Comparison of ENCODE assay signal across 29 cellular contexts in genomic region chr6:10894958-10895357, GRCh38.
"Had no signal": no experiment of that assay in that cellular context is flagged by ENCODE, and none has a peak within 500 bp of the region (broad histone marks: within the 10 kb centered on the region; RNA-seq: fewer than 3 reads in every experiment).

No MANE protein-coding gene starts in this region.

- H3K27me3 ChIP-seq: esophagus muscularis mucosa, foreskin keratinocyte, gastroesophageal sphincter, heart left ventricle, hepatocyte, left lung, right atrium auricular region, thyroid gland, vagina had no signal

- H3K4me3 ChIP-seq: esophagus muscularis mucosa, gastroesophageal sphincter, heart left ventricle, hepatocyte, left lung, mucosa of descending colon, prostate gland, right atrium auricular region, smooth muscle cell, stomach, thyroid gland, vagina had no signal

- H3K27ac ChIP-seq: epithelial cell of prostate, esophagus muscularis mucosa, foreskin keratinocyte, gastroesophageal sphincter, heart left ventricle, hepatocyte, left lung, neutrophil, prostate gland, right atrium auricular region, stomach, thyroid gland, vagina had no signal

- H3K4me1 ChIP-seq: esophagus muscularis mucosa, foreskin keratinocyte, gastroesophageal sphincter, left lung, prostate gland, right atrium auricular region, stomach, thyroid gland, vagina had no signal

- ATAC-seq: foreskin keratinocyte; gastroesophageal sphincter; heart left ventricle; left cardiac atrium; left lung; mucosa of descending colon; natural killer cell treated with Interleukin-12 subunit alpha and Interleukin-12 subunit beta and Interleukin-15 and Interleukin-18, amount 100 ng/mL, for 72 hours; sciatic nerve had no signal

- DNase-seq: cortex of kidney; effector CD4-positive, alpha-beta T cell; foreskin keratinocyte; heart left ventricle; kidney; left cardiac atrium; left lung; mesenchymal stem cell; mucosa of descending colon; naive B cell; stimulated activated CD4-positive, alpha-beta T cell treated with anti-CD3 and anti-CD28 coated beads, Interleukin-12 subunit alpha, Interleukin-12 subunit beta, amount 100 ng/mL, for 4 hours; stimulated activated CD4-positive, alpha-beta T cell treated with anti-CD3 and anti-CD28 coated beads, Interleukin-1b, Interleukin-23, amount 100 ng/mL, for 48 hours; stimulated activated CD4-positive, alpha-beta T cell treated with anti-CD3 and anti-CD28 coated beads, Interleukin-4, amount 100 ng/mL, for 1 hour; stimulated activated CD8-positive, alpha-beta memory T cell treated with anti-CD3 and anti-CD28 coated beads, Interleukin-4, amount 100 ng/mL, for 48 hours; stimulated activated naive CD4-positive, alpha-beta T cell treated with Interleukin-2 at 50 U/mL for 16 hours; stomach; thyroid gland; trophoblast cell had no signal

- H3K36me3 ChIP-seq: esophagus muscularis mucosa, gastroesophageal sphincter, heart left ventricle, left lung, neutrophil, prostate gland, right atrium auricular region, stomach, thyroid gland, vagina had no signal

- H3K4me2 ChIP-seq: hepatocyte, smooth muscle cell had no signal

- H3K9me3 ChIP-seq: mucosa of descending colon, neutrophil, prostate gland, thyroid gland, vagina had no signal
